28 cellular contexts compared by ENCODE assay signal in the genomic region with DNA sequence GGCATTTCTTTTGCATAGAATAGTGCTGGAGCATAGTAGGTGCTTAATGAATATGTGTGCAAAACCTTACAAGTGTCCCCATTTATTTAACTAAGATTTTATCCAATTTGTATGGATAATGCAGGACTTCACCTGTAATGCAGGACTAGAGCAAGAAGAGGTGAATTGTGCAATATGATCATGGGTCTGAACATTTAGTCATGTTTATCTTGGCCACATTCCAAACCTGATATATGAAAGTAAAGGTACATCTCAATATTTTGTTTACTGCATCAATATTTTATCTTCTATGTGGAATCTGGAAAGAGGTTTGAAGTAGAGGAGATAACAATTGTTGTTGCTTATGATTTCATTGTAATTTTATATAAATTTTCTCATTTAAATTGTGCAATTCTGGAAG.
A peak's percentile ranks its signal among the peaks of the same experiment; 100 is the strongest.
DNase-seq lines count a peak whose midpoint lies in the region; ATAC-seq, FAIRE-seq and TF ChIP-seq lines count a peak whose summit lies in the region.
"Had no signal": no experiment of that assay in that cellular context is flagged by ENCODE, and none has a peak within 500 bp of the region (broad histone marks: within the 10 kb centered on the region; RNA-seq: fewer than 3 reads in every experiment).

No MANE protein-coding gene starts in this region.

- FAIRE-seq in GM19239 (lab: Jason Lieb, UNC): no peak

- H3K9ac ChIP-seq in HCT116 (ENCODE audit: low read length) (no peak overlapping the region), mammary epithelial cell (ENCODE audit: insufficient read depth, low read length) (no peak overlapping the region)
- H3K9ac ChIP-seq: SK-N-SH had no signal

- CTCF ChIA-PET in HCT116 (lab: Charles Lee) (no interaction called here), mammary epithelial cell (lab: Charles Lee; ENCODE audit: low non-redundant PET) (no interaction called here)

- TF ChIP-seq POLR2A in HCT116 (IDR thresholded peaks at IDR 0.05; ENCODE audit: borderline replicate concordance, extremely low read depth, insufficient read depth, insufficient read length): no peak

- ATAC-seq in HCT116: no peak
- ATAC-seq in naive thymus-derived CD8-positive, alpha-beta T cell: no peak
- ATAC-seq: left cardiac atrium; stimulated activated effector memory CD8-positive, alpha-beta T cell treated with anti-CD3 and anti-CD28 coated beads, Interleukin-12 subunit alpha, Interleukin-12 subunit beta, amount 100 ng/mL, for 72 hours had no signal

- intact Hi-C loops in HCT116 (cut with micrococcal nuclease): no loop called here
- intact Hi-C loops in mammary epithelial cell (cut with micrococcal nuclease): no loop called here
- intact Hi-C loops in left ventricle myocardium inferior (cut with micrococcal nuclease): no loop called here

- H2AFZ ChIP-seq in HCT116 (ENCODE audit: low read depth, low read length, poor library complexity, severe bottlenecking): no peak overlapping the region
- no peak overlapping the region for H2AFZ ChIP-seq in mammary epithelial cell (ENCODE audit: low read depth, low read length)

- no peaks in the 10 kb centered on the region for H3K9me2 ChIP-seq in HCT116 (ENCODE audit: insufficient read depth)
- H3K9me2 ChIP-seq: SK-N-SH had no signal

- in situ Hi-C loops in mammary epithelial cell (cut with MboI; ENCODE audit: low sequenced_read_pairs in 2 of 2): no loop called here

- H3K36me3 Mint-ChIP-seq in naive thymus-derived CD8-positive, alpha-beta T cell: no peaks in the 10 kb centered on the region
- H3K36me3 Mint-ChIP-seq: IgD-negative memory B cell; immature natural killer cell; memory B cell; stimulated activated effector memory CD8-positive, alpha-beta T cell treated with anti-CD3 and anti-CD28 coated beads, Interleukin-12 subunit alpha, Interleukin-12 subunit beta, amount 100 ng/mL, for 72 hours had no signal

- H3K4me1 ChIP-seq in HCT116 (ENCODE audit: control insufficient read depth in 1 of 2, insufficient read depth in 2 of 2, low read length in 2 of 2): no peaks in the 10 kb centered on the region
- no peaks in the 10 kb centered on the region for H3K4me1 ChIP-seq in mammary epithelial cell (ENCODE audit: insufficient read depth, low read length)
- H3K4me1 ChIP-seq in left ventricle myocardium inferior: peaks cover 12% of the 10 kb centered on the region
- H3K4me1 ChIP-seq: ascending aorta, Caco-2, transverse colon had no signal

- no peaks in the 10 kb centered on the region for H3K79me2 ChIP-seq in HCT116 (ENCODE audit: insufficient read depth, low read length)
- no peaks in the 10 kb centered on the region for H3K79me2 ChIP-seq in mammary epithelial cell (ENCODE audit: insufficient read depth, low read length)

- H3K36me3 ChIP-seq in HCT116 (ENCODE audit: control insufficient read depth in 1 of 2, insufficient read depth in 2 of 2, low read length in 2 of 2): no peaks in the 10 kb centered on the region
- H3K36me3 ChIP-seq in mammary epithelial cell (ENCODE audit: insufficient read depth, low read length): no peaks in the 10 kb centered on the region
- no peaks in the 10 kb centered on the region for H3K36me3 ChIP-seq in left ventricle myocardium inferior
- H3K36me3 ChIP-seq: ascending aorta, ovary, transverse colon had no signal

- dilution Hi-C loops in mammary epithelial cell (cut with HindIII; ENCODE audit: low sequenced_read_pairs): no loop called here

- DNase-seq in DMS153 (lab: John Stamatoyannopoulos, UW) (peak; percentile 56), HCT116 (ENCODE audit: low read depth, low spot score) (no peak), NCI-H2171 treated with DMSO at 0.1 percent for 48 hours (lab: John Stamatoyannopoulos, UW) (peak; percentile 39), mammary epithelial cell (peak; percentile 3), GM19239 (ENCODE audit: insufficient read length, low spot score) (no peak), left ventricle myocardium inferior (no peak)
- no peak for DNase-seq in naive thymus-derived CD8-positive, alpha-beta T cell
- DNase-seq: activated CD4-positive, CD25-positive, alpha-beta regulatory T cell; activated gamma-delta T cell treated with Interleukin-2 at 50 U/mL for 16 hours; activated T-cell treated with anti-CD3 and anti-CD28 coated beads, Interleukin-2, amount 50 U/mL, for 48 hours; Caco-2; cortex of kidney; effector memory CD4-positive, alpha-beta T cell; GOT3; HFFc6; immature natural killer cell; left cardiac atrium; NCI-H1436; NCI-H82; ovary; SK-N-SH; transverse colon had no signal

- H4K20me1 ChIP-seq in HCT116 (ENCODE audit: insufficient read depth) (no peaks in the 10 kb centered on the region), mammary epithelial cell (ENCODE audit: insufficient read depth, low read length) (no peaks in the 10 kb centered on the region)

- no peak overlapping the region for H3K4me3 Mint-ChIP-seq in naive thymus-derived CD8-positive, alpha-beta T cell
- H3K4me3 Mint-ChIP-seq: HFFc6; IgD-negative memory B cell; immature natural killer cell; memory B cell; neural crest cell; stimulated activated effector memory CD8-positive, alpha-beta T cell treated with anti-CD3 and anti-CD28 coated beads, Interleukin-12 subunit alpha, Interleukin-12 subunit beta, amount 100 ng/mL, for 72 hours had no signal

- no peak for TF ChIP-seq RAD21 in HCT116 (IDR thresholded peaks at IDR 0.05; ENCODE audit: low read depth)

- BruUV-seq in HCT116 (replicated peaks; lab: Mats Ljungman, UMichigan): no TSS peak
- BruUV-seq in mammary epithelial cell (replicated peaks; lab: Mats Ljungman, UMichigan): no TSS peak

- H3K27ac Mint-ChIP-seq in naive thymus-derived CD8-positive, alpha-beta T cell: no peak overlapping the region
- H3K27ac Mint-ChIP-seq: HFFc6; IgD-negative memory B cell; immature natural killer cell; memory B cell; stimulated activated effector memory CD8-positive, alpha-beta T cell treated with anti-CD3 and anti-CD28 coated beads, Interleukin-12 subunit alpha, Interleukin-12 subunit beta, amount 100 ng/mL, for 72 hours had no signal

- H3K4me3 ChIP-seq in HCT116 (replicated peaks in 1 of 2; ENCODE audit: low read depth in 1 of 2, low read length in 2 of 2): no peak overlapping the region
- H3K4me3 ChIP-seq in mammary epithelial cell (replicated peaks in 1 of 3; ENCODE audit: insufficient read depth in 1 of 3, low read depth in 2 of 3, low read length in 3 of 3): no peak overlapping the region
- H3K4me3 ChIP-seq in left ventricle myocardium inferior: no peak overlapping the region
- H3K4me3 ChIP-seq: ascending aorta, ovary, transverse colon had no signal

- H3K27me3 ChIP-seq in HCT116 (ENCODE audit: insufficient read depth, low read length) (no peaks in the 10 kb centered on the region), mammary epithelial cell (ENCODE audit: insufficient read depth, low read length) (no peaks in the 10 kb centered on the region), left ventricle myocardium inferior (ENCODE audit: low read depth) (no peaks in the 10 kb centered on the region)
- H3K27me3 ChIP-seq: ascending aorta, ovary, transverse colon had no signal

- H3K4me1 Mint-ChIP-seq in naive thymus-derived CD8-positive, alpha-beta T cell: no peaks in the 10 kb centered on the region
- H3K4me1 Mint-ChIP-seq: IgD-negative memory B cell; immature natural killer cell; memory B cell; neural crest cell; stimulated activated effector memory CD8-positive, alpha-beta T cell treated with anti-CD3 and anti-CD28 coated beads, Interleukin-12 subunit alpha, Interleukin-12 subunit beta, amount 100 ng/mL, for 72 hours had no signal

- no peaks in the 10 kb centered on the region for H3K27me3 Mint-ChIP-seq in naive thymus-derived CD8-positive, alpha-beta T cell
- H3K27me3 Mint-ChIP-seq: IgD-negative memory B cell, memory B cell had no signal

- H3K4me2 ChIP-seq in HCT116 (ENCODE audit: low read length) (no peak overlapping the region), mammary epithelial cell (ENCODE audit: insufficient read depth, low read depth, low read length) (no peak overlapping the region)
- H3K4me2 ChIP-seq: SK-N-SH had no signal

- POLR2A ChIA-PET in HCT116 (lab: Charles Lee): no interaction called here
- POLR2A ChIA-PET in naive thymus-derived CD8-positive, alpha-beta T cell (lab: Charles Lee): no interaction called here

- RAD21 ChIA-PET in HCT116 (lab: Charles Lee; ENCODE audit: low non-redundant PET in 1 of 2, low total read pairs in 2 of 2, uncharacterized antibody in 2 of 2, unreplicated experiment in 2 of 2): no interaction called here

- H3K9me3 ChIP-seq in HCT116 (ENCODE audit: control insufficient read depth in 1 of 2, insufficient read depth in 1 of 2, low read depth in 1 of 2, low read length in 2 of 2) (no peaks in the 10 kb centered on the region), mammary epithelial cell (replicated peaks; ENCODE audit: insufficient read depth, low read length) (no peaks in the 10 kb centered on the region), left ventricle myocardium inferior (replicated peaks) (no peaks in the 10 kb centered on the region)
- H3K9me3 ChIP-seq: ascending aorta, Caco-2, ovary, SK-N-SH, transverse colon had no signal

- TF ChIP-seq CTCF in HCT116 (IDR thresholded peaks at IDR 0.05 in 2 of 3, conservative IDR thresholded peaks at IDR 0.05 in 1 of 3; ENCODE audit: borderline replicate concordance in 1 of 3, insufficient read depth in 1 of 3, low read depth in 2 of 3, low read length in 2 of 3) (no peak), mammary epithelial cell (conservative IDR thresholded peaks at IDR 0.05 in 1 of 2, IDR thresholded peaks at IDR 0.05 in 1 of 2; ENCODE audit: extremely low read depth in 1 of 2, insufficient read depth in 1 of 2, low read depth in 1 of 2, low read length in 2 of 2) (no peak), left ventricle myocardium inferior (IDR thresholded peaks at IDR 0.05; ENCODE audit: borderline replicate concordance) (no peak)

- H3K27ac ChIP-seq in HCT116 (ENCODE audit: low read depth, low read length): no peak overlapping the region
- H3K27ac ChIP-seq in mammary epithelial cell (ENCODE audit: insufficient read depth, low read depth, low read length): no peak overlapping the region
- H3K27ac ChIP-seq in left ventricle myocardium inferior (replicated peaks): no peak overlapping the region
- H3K27ac ChIP-seq: ascending aorta, C4-2B, ovary, transverse colon had no signal

- peaks cover 0 to 9% (median 0%) of the 10 kb centered on the region in 9 donors for H3K9me3 Mint-ChIP-seq in naive thymus-derived CD8-positive, alpha-beta T cell
- H3K9me3 Mint-ChIP-seq: HFFc6, memory B cell had no signal

TF ChIP-seq in HCT116, 20 proteins besides CTCF, POLR2A, EP300 and RAD21 (continues in another document):
- TF ChIP-seq CEBPB (IDR thresholded peaks at IDR 0.05; ENCODE audit: low read depth): peak; percentile 37; the same call in 1 of the 2 replicates

Comparison
In these comparisons a context has a peak if more than half of its experiments do, and no peak if none do; other contexts are left out.
1. DNase-seq: peak in DMS153 (single experiment), NCI-H2171 treated with DMSO at 0.1 percent for 48 hours (single experiment) and mammary epithelial cell (single experiment); none in HCT116 (single experiment), GM19239 (single experiment), left ventricle myocardium inferior (single experiment) and naive thymus-derived CD8-positive, alpha-beta T cell (0 of 10).